In the genomic region with DNA sequence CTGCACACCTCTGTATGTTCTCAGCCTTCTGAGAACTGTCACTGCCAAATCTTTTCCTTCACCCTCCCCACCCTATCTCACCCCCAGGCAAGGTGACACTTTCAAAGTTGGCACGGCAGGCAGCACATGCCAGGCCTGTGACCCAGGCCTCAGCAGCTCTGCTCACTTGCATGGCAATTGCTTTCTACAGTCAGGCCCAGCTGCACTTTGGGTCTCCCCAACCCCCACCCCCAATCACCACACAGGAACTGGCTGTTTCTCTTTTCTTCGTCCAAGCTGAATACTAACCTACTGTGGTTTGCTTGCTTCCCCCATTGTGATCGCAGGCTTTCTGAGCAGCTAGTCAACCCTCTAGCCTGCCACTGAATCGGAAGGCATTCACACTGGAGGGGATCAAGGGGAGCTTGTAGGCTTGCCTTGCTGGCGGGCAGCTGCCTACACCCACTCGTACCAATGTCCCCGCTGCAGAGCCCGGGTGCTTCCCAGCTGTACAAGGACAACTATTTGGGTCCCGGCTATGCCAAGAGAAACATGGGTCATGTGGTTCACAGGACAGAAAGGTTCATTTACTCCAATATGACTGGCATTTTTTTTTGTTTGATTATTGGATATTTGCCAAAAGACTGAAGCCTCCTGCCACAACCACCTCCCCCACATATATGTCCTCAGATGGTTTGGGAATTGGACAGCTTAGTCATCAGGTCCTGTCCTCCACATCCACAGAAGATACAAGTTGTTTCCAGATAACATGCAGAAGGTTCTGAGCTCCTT, we compare ENCODE assay signal across 9 cellular contexts. TPM values are rescaled to one million over a fixed set of nuclear protein-coding genes. Genes with fewer than 3 reads are reported as not detected.
DNase-seq lines count a peak whose midpoint lies in the region; ATAC-seq and TF ChIP-seq lines count a peak whose summit lies in the region.
"Had no signal": no experiment of that assay in that cellular context is flagged by ENCODE, and none has a peak within 500 bp of the region (broad histone marks: within the 10 kb centered on the region; RNA-seq: fewer than 3 reads in every experiment).

No MANE protein-coding gene starts in this region.

- no peak overlapping the region for H3K9ac ChIP-seq in Karpas-422 (ENCODE audit: low read length)

- H2AFZ ChIP-seq in Karpas-422 (ENCODE audit: low read length) = no peak overlapping the region

- H3K4me3 Mint-ChIP-seq in stimulated activated naive B cell treated with anti-CD40 and anti-IgM and Interleukin-4, amounts not matched to agents 10 μg/mL and 1 μg/mL and 100 μg/mL, for 72 hours = peak overlapping the region; percentile 4 to 41

- TF ChIP-seq CTCF in HL-60 (IDR thresholded peaks at IDR 0.05; ENCODE audit: insufficient read depth, low read length) (no peak), choroid plexus epithelial cell (conservative IDR thresholded peaks at IDR 0.05; ENCODE audit: low read depth, low read length) (no peak)

- peaks cover 9 to 26% of the 10 kb centered on the region in 2 donors for H3K4me1 Mint-ChIP-seq in stimulated activated naive B cell treated with anti-CD40 and anti-IgM and Interleukin-4, amounts not matched to agents 10 μg/mL and 1 μg/mL and 100 μg/mL, for 72 hours

- peak; percentile 80 for ATAC-seq in GM19455 (IDR thresholded peaks at IDR 0.05; ENCODE audit: unreplicated experiment)
- peak; percentile 91 to 98 for ATAC-seq in stimulated activated naive B cell treated with anti-CD40 and anti-IgM and Interleukin-4, amounts not matched to agents 10 μg/mL and 1 μg/mL and 100 μg/mL, for 72 hours (replicated peaks)

- H3K27ac Mint-ChIP-seq in stimulated activated naive B cell treated with anti-CD40 and anti-IgM and Interleukin-4, amounts not matched to agents 10 μg/mL and 1 μg/mL and 100 μg/mL, for 72 hours = peak overlapping the region; percentile 88

- H4K20me1 ChIP-seq in Karpas-422 (ENCODE audit: insufficient read depth, low read depth, low read length) = no peaks in the 10 kb centered on the region

- no peaks in the 10 kb centered on the region for H3K79me2 ChIP-seq in Karpas-422 (ENCODE audit: low read length)

- no peaks in the 10 kb centered on the region for H3K9me3 Mint-ChIP-seq in stimulated activated naive B cell treated with anti-CD40 and anti-IgM and Interleukin-4, amounts not matched to agents 10 μg/mL and 1 μg/mL and 100 μg/mL, for 72 hours

- H3K9me3 ChIP-seq in Karpas-422 (ENCODE audit: low read length) = no peaks in the 10 kb centered on the region

- H3K27ac ChIP-seq in HL-60 (replicated peaks) = peak overlapping the region; percentile 82
- H3K27ac ChIP-seq in Karpas-422 (ENCODE audit: low read length) = no peak overlapping the region

- H3K4me3 ChIP-seq in HL-60 (replicated peaks; ENCODE audit: insufficient read depth, low read length) (no peak overlapping the region), choroid plexus epithelial cell (ENCODE audit: low read depth, low read length) (no peak overlapping the region), Karpas-422 (ENCODE audit: low read length) (no peak overlapping the region)
- H3K4me3 ChIP-seq: dorsolateral prefrontal cortex had no signal

- H3K27me3 Mint-ChIP-seq in stimulated activated naive B cell treated with anti-CD40 and anti-IgM and Interleukin-4, amounts not matched to agents 10 μg/mL and 1 μg/mL and 100 μg/mL, for 72 hours = no peaks in the 10 kb centered on the region

- DNase-seq in CMK (ENCODE audit: low read depth) (peak; percentile 42), HL-60 (ENCODE audit: low read depth in 1 of 2, low spot score in 1 of 2) (peak; percentile 25 to 83), choroid plexus epithelial cell (ENCODE audit: low read depth) (peak; percentile 37), NCI-H1092 treated with DMSO at 0.1 percent for 48 hours (lab: John Stamatoyannopoulos, UW) (no peak), Karpas-422 (no peak), ecto neural progenitor cell (ENCODE audit: low spot score) (no peak)
- DNase-seq in stimulated activated naive B cell treated with anti-CD40 and anti-IgM and Interleukin-4, amounts not matched to agents 10 μg/mL and 1 μg/mL and 100 μg/mL, for 72 hours = peak; percentile 29

- H3K36me3 Mint-ChIP-seq in stimulated activated naive B cell treated with anti-CD40 and anti-IgM and Interleukin-4, amounts not matched to agents 10 μg/mL and 1 μg/mL and 100 μg/mL, for 72 hours = peaks cover 7 to 10% of the 10 kb centered on the region in 2 donors

- no peaks in the 10 kb centered on the region for H3K9me2 ChIP-seq in Karpas-422 (replicated peaks; ENCODE audit: insufficient read depth, low read length)

- no peaks in the 10 kb centered on the region for H3K36me3 ChIP-seq in Karpas-422 (ENCODE audit: insufficient read depth, low read length)

- H3K27me3 ChIP-seq in HL-60 (ENCODE audit: insufficient read depth, poor library complexity, severe bottlenecking) (no peaks in the 10 kb centered on the region), Karpas-422 (ENCODE audit: low read length) (no peaks in the 10 kb centered on the region)

- no peak overlapping the region for H3K4me2 ChIP-seq in Karpas-422 (ENCODE audit: low read depth, low read length, poor library complexity, severe bottlenecking)

- peaks cover 11% of the 10 kb centered on the region for H3K4me1 ChIP-seq in Karpas-422 (ENCODE audit: low read length)

RNA-seq across cellular contexts. Expression of a gene that starts 28.1 kb away (rescaled TPM):
- total RNA-seq in Karpas-422 (2014; rRNA removed; shearing (Covaris generic); ENCODE audit: low replicate concordance) = 3.4 and 8.3 TPM in 2 replicates

RNA-seq across cellular contexts. Expression of a gene that starts 41.0 kb away (rescaled TPM):
- 364 and 450 TPM in 2 replicates for total RNA-seq in Karpas-422 (2014; rRNA removed; shearing (Covaris generic); ENCODE audit: low replicate concordance)

Comparison
In these comparisons a context has a peak if more than half of its experiments do, and no peak if none do; other contexts are left out.
1. DNase-seq: peak in CMK (single experiment), HL-60 (2 of 2), choroid plexus epithelial cell (single experiment) and stimulated activated naive B cell treated with anti-CD40 and anti-IgM and Interleukin-4, amounts not matched to agents 10 μg/mL and 1 μg/mL and 100 μg/mL, for 72 hours (single experiment); none in NCI-H1092 treated with DMSO at 0.1 percent for 48 hours (single experiment), Karpas-422 (single experiment) and ecto neural progenitor cell (single experiment).